In the genomic region with DNA sequence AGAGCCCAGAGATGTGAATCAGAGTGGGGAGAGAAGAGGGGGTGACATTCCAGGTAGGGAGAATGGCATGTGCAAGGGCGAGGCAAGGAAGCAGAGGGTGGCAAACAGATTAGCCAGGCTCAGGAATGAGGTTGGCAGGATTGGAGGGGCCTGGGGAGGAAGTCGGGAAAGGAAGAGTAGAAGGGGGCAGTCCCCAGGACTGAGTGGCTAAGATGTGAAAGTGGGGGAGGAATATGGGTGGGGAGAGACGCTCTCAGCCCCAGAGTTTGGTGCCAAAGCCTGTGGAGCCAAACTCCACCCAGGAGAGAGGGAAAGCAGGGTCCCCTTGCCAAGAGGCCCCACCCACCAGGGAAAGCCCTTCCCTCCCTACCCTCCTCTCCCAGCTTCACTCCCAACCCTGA, we compare ENCODE assay signal across 10 cellular contexts. TPM values are rescaled to one million over a fixed set of nuclear protein-coding genes. Genes with fewer than 3 reads are reported as not detected.
DNase-seq lines count a peak whose midpoint lies in the region; ATAC-seq and TF ChIP-seq lines count a peak whose summit lies in the region.
"Had no signal": no experiment of that assay in that cellular context is flagged by ENCODE, and none has a peak within 500 bp of the region (broad histone marks: within the 10 kb centered on the region; RNA-seq: fewer than 3 reads in every experiment).

No MANE protein-coding gene starts in this region.

- H2BK15ac ChIP-seq in H9 (ENCODE audit: low read depth, low read length) = no peak overlapping the region

- H2AFZ ChIP-seq in H9 (ENCODE audit: low read length) = no peak overlapping the region

- no peak overlapping the region for H3K4me3 Mint-ChIP-seq in activated CD8-positive, alpha-beta T cell treated with anti-CD3 and anti-CD28 coated beads for 36 hours
- H3K4me3 Mint-ChIP-seq in H9 = no peak overlapping the region
- H3K4me3 Mint-ChIP-seq: memory B cell had no signal

- H2BK12ac ChIP-seq in H9 (ENCODE audit: insufficient read length, low read depth, low read length) = no peak overlapping the region

- H3K79me1 ChIP-seq in H9 (ENCODE audit: insufficient read depth, low read depth, low read length, poor library complexity, severe bottlenecking) = no peaks in the 10 kb centered on the region

- no peak overlapping the region for H3K18ac ChIP-seq in H9 (ENCODE audit: insufficient read length, low read depth, low read length)

- H4K5ac ChIP-seq in H9 (ENCODE audit: insufficient read length, low read depth, low read length) = no peak overlapping the region

- CTCF ChIA-PET in HEK293 (lab: Yijun Ruan, JAX) = interaction anchor here (0.6 to 1.2 kb wide), 2 partner anchors 13 to 81 kb away, joined by 3 to 7 read pairs; no protein-coding TSS in a partner anchor
- CTCF ChIA-PET in activated CD8-positive, alpha-beta T cell treated with anti-CD3 and anti-CD28 coated beads for 36 hours (lab: Charles Lee) = interaction anchor here (1.9 to 19.7 kb wide), 2 partner anchors 13 to 20 kb away, joined by 17 to 624 read pairs; no protein-coding TSS in a partner anchor

- H2AK5ac ChIP-seq in H9 (ENCODE audit: insufficient read length, low read length) = no peak overlapping the region

- no peak overlapping the region; the same call in 1 of the 2 replicates for H3K14ac ChIP-seq in H9 (ENCODE audit: insufficient read depth, low read length)

- H3K4ac ChIP-seq in H9 (ENCODE audit: low read depth, low read length) = no peak overlapping the region

- H3K9me3 ChIP-seq in HEK293 (ENCODE audit: control insufficient read depth, insufficient read depth, low read depth, low read length) (no peaks in the 10 kb centered on the region), spleen (no peaks in the 10 kb centered on the region), H9 (ENCODE audit: control insufficient read depth, low read depth, low read length) (no peaks in the 10 kb centered on the region), SJCRH30 (replicated peaks) (no peaks in the 10 kb centered on the region)

- H3K27ac Mint-ChIP-seq in activated CD8-positive, alpha-beta T cell treated with anti-CD3 and anti-CD28 coated beads for 36 hours = peak overlapping the region; percentile 92
- no peak overlapping the region for H3K27ac Mint-ChIP-seq in H9

- ATAC-seq in activated CD8-positive, alpha-beta T cell treated with anti-CD3 and anti-CD28 coated beads for 36 hours = no peak
- peak in 1 of 2 donors; percentile 43 for ATAC-seq in left cardiac atrium

- no peak for DNase-seq in activated CD8-positive, alpha-beta T cell treated with anti-CD3 and anti-CD28 coated beads for 36 hours
- peak; percentile 75 for DNase-seq in left cardiac atrium
- DNase-seq in spleen = peak; percentile 61
- no peak for DNase-seq in H9
- DNase-seq in central memory CD4-positive, alpha-beta T cell = no peak
- DNase-seq in SJCRH30 = no peak
- DNase-seq in NCI-H82 (lab: John Stamatoyannopoulos, UW) = no peak
- DNase-seq: NCI-H1092 treated with DMSO at 0.1 percent for 48 hours had no signal

- no peak overlapping the region for H4K8ac ChIP-seq in H9 (replicated peaks; ENCODE audit: insufficient read length, low read depth, low read length)

- H3K4me2 ChIP-seq in H9 (ENCODE audit: insufficient read depth, insufficient read length, low read length) = no peak overlapping the region

- H2BK5ac ChIP-seq in H9 (ENCODE audit: insufficient read length, low read length) = no peak overlapping the region

- H3K36me3 Mint-ChIP-seq in activated CD8-positive, alpha-beta T cell treated with anti-CD3 and anti-CD28 coated beads for 36 hours (ENCODE audit: low read depth) = peaks cover 3% of the 10 kb centered on the region
- H3K36me3 Mint-ChIP-seq in H9 (ENCODE audit: insufficient read depth in 1 of 3, low read depth in 3 of 3) = no peaks in the 10 kb centered on the region
- H3K36me3 Mint-ChIP-seq: memory B cell had no signal

- H3K4me1 Mint-ChIP-seq in activated CD8-positive, alpha-beta T cell treated with anti-CD3 and anti-CD28 coated beads for 36 hours (ENCODE audit: low read depth) = peaks cover 87% of the 10 kb centered on the region
- H3K4me1 Mint-ChIP-seq in H9 = peaks cover 45 to 54% of the 10 kb centered on the region in 2 experiments

- POLR2A ChIA-PET in HEK293 (lab: Yijun Ruan, JAX) = no interaction called here
- POLR2A ChIA-PET in activated CD8-positive, alpha-beta T cell treated with anti-CD3 and anti-CD28 coated beads for 36 hours (lab: Charles Lee) = interaction anchor here (1.1 to 21.6 kb wide), 2 partner anchors 13 to 21 kb away, joined by 3 to 904 read pairs; partner anchors contain the start of gene HDAC7

- WGBS in spleen, 5 donors = 65 to 71% (median 69%) methylated on average over 3 of the region's 3 CpGs
- WGBS in H9 (ENCODE audit: extremely low coverage, insufficient read length, low lambda C conversion rate) = no CpG with 5 or more reads among the region's 3 CpGs

- H2BK120ac ChIP-seq in H9 (ENCODE audit: low read depth, low read length, poor library complexity, severe bottlenecking) = no peak overlapping the region

- no peaks in the 10 kb centered on the region for H3K9me3 Mint-ChIP-seq in activated CD8-positive, alpha-beta T cell treated with anti-CD3 and anti-CD28 coated beads for 36 hours
- H3K9me3 Mint-ChIP-seq in H9 = no peaks in the 10 kb centered on the region
- H3K9me3 Mint-ChIP-seq: memory B cell had no signal

- no peaks in the 10 kb centered on the region for H4K20me1 ChIP-seq in H9 (ENCODE audit: control insufficient read depth, insufficient read depth, insufficient read length)

- no peaks in the 10 kb centered on the region for H3K27me3 Mint-ChIP-seq in activated CD8-positive, alpha-beta T cell treated with anti-CD3 and anti-CD28 coated beads for 36 hours
- peaks cover 12% of the 10 kb centered on the region for H3K27me3 Mint-ChIP-seq in H9 (ENCODE audit: low read depth)
- H3K27me3 Mint-ChIP-seq: memory B cell had no signal

- H3K27ac ChIP-seq in HEK293 (ENCODE audit: extremely low read depth, low read depth, low read length) (no peak overlapping the region), spleen (peak overlapping the region; percentile 16 to 98 (median 52)), H9 (ENCODE audit: insufficient read length, low read depth, low read length) (no peak overlapping the region), SJCRH30 (no peak overlapping the region)

- H4K91ac ChIP-seq in H9 (ENCODE audit: insufficient read length, low read depth, low read length) = no peak overlapping the region

- H3K79me2 ChIP-seq in H9 (ENCODE audit: insufficient read depth, low read length) = no peaks in the 10 kb centered on the region

- H3K23ac ChIP-seq in H9 (ENCODE audit: insufficient read length, low read depth, low read length) = no peak overlapping the region

- H3T11ph ChIP-seq in H9 (ENCODE audit: low read length) = no peak overlapping the region

- intact Hi-C loops in activated CD8-positive, alpha-beta T cell treated with anti-CD3 and anti-CD28 coated beads for 36 hours (cut with micrococcal nuclease) = no loop called here
- intact Hi-C loops in left cardiac atrium (cut with DNase I) (no loop called here), spleen (cut with DNase I; ENCODE audit: low total_unique reads) (no loop called here)

- H3K27me3 ChIP-seq in spleen (replicated peaks in 1 of 7) (no peaks in the 10 kb centered on the region), H9 (ENCODE audit: insufficient read depth, low read length) (no peaks in the 10 kb centered on the region), SJCRH30 (no peaks in the 10 kb centered on the region)

- TF ChIP-seq CTCF in HEK293 (tag by site-specific recombination; IDR thresholded peaks at IDR 0.05) (no peak), spleen (IDR thresholded peaks at IDR 0.05 in 8 of 11, conservative IDR thresholded peaks at IDR 0.05 in 3 of 11) (no peak), H9 (conservative IDR thresholded peaks at IDR 0.05) (no peak)
- TF ChIP-seq CTCF in activated CD8-positive, alpha-beta T cell treated with anti-CD3 and anti-CD28 coated beads for 36 hours (IDR thresholded peaks at IDR 0.05) = no peak

- no peak overlapping the region for H2BK20ac ChIP-seq in H9 (ENCODE audit: low read depth, low read length, poor library complexity, severe bottlenecking)

- peaks cover 3% of the 10 kb centered on the region for H3K23me2 ChIP-seq in H9 (ENCODE audit: insufficient read length, low read depth, low read length, poor library complexity, severe bottlenecking)

- H3K4me3 ChIP-seq in HEK293 (ENCODE audit: low read depth, low read length) = no peak overlapping the region
- H3K4me3 ChIP-seq in spleen = no peak overlapping the region
- H3K4me3 ChIP-seq in SJCRH30 = no peak overlapping the region

- H3K4me1 ChIP-seq in HEK293 (ENCODE audit: control insufficient read depth, insufficient read depth, low read length) = peaks cover 3% of the 10 kb centered on the region
- H3K4me1 ChIP-seq in spleen = peaks cover 40 to 100% (median 78%) of the 10 kb centered on the region in 6 donors
- H3K4me1 ChIP-seq in H9 (ENCODE audit: insufficient read depth, low read length) = peaks cover 16% of the 10 kb centered on the region; the same call in 1 of the 2 replicates
- peaks cover 36% of the 10 kb centered on the region for H3K4me1 ChIP-seq in SJCRH30

- H3K9ac ChIP-seq in H9 (ENCODE audit: extremely low read depth, insufficient read length, low read length) = no peak overlapping the region

- H3K36me3 ChIP-seq in HEK293 (ENCODE audit: control insufficient read depth in 2 of 2, insufficient read depth in 1 of 2, low read length in 2 of 2) (no peaks in the 10 kb centered on the region), spleen (no peaks in the 10 kb centered on the region), SJCRH30 (no peaks in the 10 kb centered on the region)

- no peak overlapping the region for H3K56ac ChIP-seq in H9 (ENCODE audit: insufficient read length, low read depth, low read length)

- TF ChIP-seq POLR2A in spleen (IDR thresholded peaks at IDR 0.05) = no peak

TF ChIP-seq in HEK293, 187 proteins besides CTCF, POLR2A, EP300 and RAD21 (continues in another document):
- TF ChIP-seq ZBTB20 (tag by site-specific recombination; IDR thresholded peaks at IDR 0.05) (peak; percentile 26; the same call in 1 of the 2 replicates), ZNF530 (tag by site-specific recombination; IDR thresholded peaks at IDR 0.05; ENCODE audit: low read depth) (no peak), ZNF555 (tag by site-specific recombination; conservative IDR thresholded peaks at IDR 0.05) (no peak)

RNA-seq across cellular contexts. Expression of gene HDAC7, which starts 5.5 kb away (rescaled TPM):
- total RNA-seq in activated CD8-positive, alpha-beta T cell treated with anti-CD3 and anti-CD28 coated beads for 36 hours = 100 to 1,000 TPM; 373 to 382 TPM
- total RNA-seq in left cardiac atrium (10 to 100 TPM; 41.6 to 58.0 TPM), spleen (100 to 1,000 TPM in 5 of 7 donors, 10 to 100 TPM in 2; 74.9 to 158 (median 132) TPM), H9 (2021) (69.3 and 72.1 TPM in 2 replicates)
- 10 to 100 TPM; 39.6 to 76.7 (median 52.2) TPM for polyA plus RNA-seq in spleen
- 34.9 and 37.1 TPM in 2 replicates for total RNA-seq in SJCRH30 (2014; rRNA removed; shearing (Covaris generic))

RNA-seq across cellular contexts. Expression of gene SLC48A1, which starts 52.2 kb away (rescaled TPM):
- total RNA-seq in activated CD8-positive, alpha-beta T cell treated with anti-CD3 and anti-CD28 coated beads for 36 hours = 10 to 100 TPM in 1 of 2 experiments, 1 to 10 TPM in 1; 8.8 to 10.2 TPM
- total RNA-seq in left cardiac atrium (10 to 100 TPM; 22.1 to 28.9 TPM), spleen (10 to 100 TPM; 20.2 to 66.4 (median 42.3) TPM), H9 (2021) (10.6 TPM in 2 replicates)
- polyA plus RNA-seq in spleen = 10 to 100 TPM in 1 of 3 donors, 1 to 10 TPM in 2; 8.4 to 24.1 (median 9.5) TPM
- 1.1 and 1.4 TPM in 2 replicates for total RNA-seq in SJCRH30 (2014; rRNA removed; shearing (Covaris generic))

Comparison
In these comparisons a context has a peak if more than half of its experiments do, and no peak if none do; other contexts are left out.
1. H3K27ac ChIP-seq: peak in spleen (8 of 8); none in HEK293 (single experiment), H9 (single experiment) and SJCRH30 (single experiment).
2. DNase-seq: peak in left cardiac atrium (single experiment) and spleen (single experiment); none in activated CD8-positive, alpha-beta T cell treated with anti-CD3 and anti-CD28 coated beads for 36 hours (single experiment), H9 (single experiment), central memory CD4-positive, alpha-beta T cell (single experiment), SJCRH30 (0 of 2) and NCI-H82 (single experiment).